ENCODE assay signal across 8 cellular contexts in genomic region chr17:41404024-41404651, GRCh38. TPM values are rescaled to one million over a fixed set of nuclear protein-coding genes. Genes with fewer than 3 reads are reported as not detected.
A peak's percentile ranks its signal among the peaks of the same experiment; 100 is the strongest.
DNase-seq lines count a peak whose midpoint lies in the region; TF ChIP-seq lines count a peak whose summit lies in the region.

No MANE protein-coding gene starts in this region.

- H3K4me1 ChIP-seq in Peyer's patch: no peaks in the 10 kb centered on the region

- in situ Hi-C loops in KBM-7 (cut with MboI; ENCODE audit: low pct_unique_long_range_greater_than_20kb, low sequenced_read_pairs): no loop called here

- no peaks in the 10 kb centered on the region for H3K36me3 ChIP-seq in Peyer's patch

- TF ChIP-seq CTCF in Peyer's patch (IDR thresholded peaks at IDR 0.05): no peak

- peak; percentile 99 for DNase-seq in A172 (ENCODE audit: low spot score)
- DNase-seq in HS-27A (ENCODE audit: low read depth): peak; percentile 68
- DNase-seq in activated CD4-positive, alpha-beta T cell treated with anti-CD3 and anti-CD28 coated beads, Interleukin-2, amount 50 U/mL, for 48 hours: peak; percentile 57 to 74
- DNase-seq in fibroblast of gingiva (ENCODE audit: low read depth): peak; percentile 72
- DNase-seq in stimulated activated CD8-positive, alpha-beta memory T cell treated with anti-CD3 and anti-CD28 coated beads, Interleukin-4, amount 100 ng/mL, for 4 hours (ENCODE audit: low read depth in 2 of 2, low spot score in 1 of 2): peak; percentile 2
- no peak for DNase-seq in Peyer's patch
- DNase-seq in KBM-7: no peak
- DNase-seq in effector CD4-positive, alpha-beta T cell: no peak

- no peak for TF ChIP-seq POLR2A in Peyer's patch (IDR thresholded peaks at IDR 0.05)

- H3K27ac ChIP-seq in Peyer's patch: no peak overlapping the region

- no peak overlapping the region for H3K4me3 ChIP-seq in Peyer's patch

- H3K27me3 ChIP-seq in Peyer's patch: no peaks in the 10 kb centered on the region

- no peaks in the 10 kb centered on the region for H3K9me3 ChIP-seq in Peyer's patch

RNA-seq across cellular contexts. Expression of gene KRT31, which starts 6.7 kb away (rescaled TPM):
- not detected in 2 replicates for total RNA-seq in A172 (2014; rRNA removed; shearing (Covaris generic))
- total RNA-seq in Peyer's patch: not detected

RNA-seq across cellular contexts. Expression of gene KRT37, which starts 20.2 kb away (rescaled TPM):
- not detected in 2 replicates for total RNA-seq in A172 (2014; rRNA removed; shearing (Covaris generic))
- total RNA-seq in Peyer's patch: not detected

RNA-seq across cellular contexts. Expression of gene KRT34, which starts 22.0 kb away (rescaled TPM):
- 0.31 and 1.1 TPM in 2 replicates for total RNA-seq in A172 (2014; rRNA removed; shearing (Covaris generic))
- total RNA-seq in Peyer's patch: not detected

RNA-seq across cellular contexts. Expression of gene KRT33B, which starts 34.5 kb away (rescaled TPM):
- not detected in 2 replicates for total RNA-seq in A172 (2014; rRNA removed; shearing (Covaris generic))
- total RNA-seq in Peyer's patch: not detected

RNA-seq across cellular contexts. Expression of gene KRT38, which starts 36.6 kb away (rescaled TPM):
- not detected in 2 replicates for total RNA-seq in A172 (2014; rRNA removed; shearing (Covaris generic))
- not detected for total RNA-seq in Peyer's patch

Comparison
In these comparisons a context has a peak if more than half of its experiments do, and no peak if none do; other contexts are left out.
1. DNase-seq: peak in A172 (single experiment), HS-27A (single experiment), activated CD4-positive, alpha-beta T cell treated with anti-CD3 and anti-CD28 coated beads, Interleukin-2, amount 50 U/mL, for 48 hours (2 of 2), fibroblast of gingiva (single experiment) and stimulated activated CD8-positive, alpha-beta memory T cell treated with anti-CD3 and anti-CD28 coated beads, Interleukin-4, amount 100 ng/mL, for 4 hours (2 of 2); none in Peyer's patch (0 of 3), KBM-7 (single experiment) and effector CD4-positive, alpha-beta T cell (single experiment).